In genomic region chr1:246199086-246199485, GRCh38 we compare ENCODE assay signal across 15 cellular contexts.
DNase-seq lines count a peak whose midpoint lies in the region; ATAC-seq and TF ChIP-seq lines count a peak whose summit lies in the region.
"Had no signal": no experiment of that assay in that cellular context is flagged by ENCODE, and none has a peak within 500 bp of the region (broad histone marks: within the 10 kb centered on the region; RNA-seq: fewer than 3 reads in every experiment).

No MANE protein-coding gene starts in this region.

- no peak for TF ChIP-seq RAD21 in Ishikawa (IDR thresholded peaks at IDR 0.05; ENCODE audit: low read depth)

- TF ChIP-seq CTCF in fibroblast of mammary gland (conservative IDR thresholded peaks at IDR 0.05; ENCODE audit: control insufficient read depth, insufficient read depth, low read depth, low read length), result no peak

- ATAC-seq in HG03159 (IDR thresholded peaks at IDR 0.05; ENCODE audit: unreplicated experiment), result no peak
- ATAC-seq in HG03095 (IDR thresholded peaks at IDR 0.05; ENCODE audit: unreplicated experiment), result no peak
- ATAC-seq: activated CD4-positive, CD25-positive, alpha-beta regulatory T cell treated with anti-CD3 and anti-CD28 coated beads, Interleukin-2, amount 50 U/mL, for 24 hours; T-cell had no signal

- no peak overlapping the region for H3K4me3 ChIP-seq in fibroblast of mammary gland (ENCODE audit: control insufficient read depth, low read depth, low read length)
- H3K4me3 ChIP-seq: Peyer's patch, stomach had no signal

- intact Hi-C loops in posterior vena cava (cut with DNase I), result no loop called here

- no peak for TF ChIP-seq EP300 in Ishikawa (IDR thresholded peaks at IDR 0.05; ENCODE audit: borderline replicate concordance)

- DNase-seq in AG08395 (ENCODE audit: low spot score) (peak; percentile 33), NCI-H345 treated with DMSO at 0.1 percent for 48 hours (lab: John Stamatoyannopoulos, UW; ENCODE audit: unreplicated experiment) (peak; percentile 45), fibroblast of mammary gland (ENCODE audit: low read depth) (peak; percentile 20), NCI-H2029 (lab: John Stamatoyannopoulos, UW) (no peak), posterior vena cava (ENCODE audit: low spot score) (no peak)
- DNase-seq: activated naive CD4-positive, alpha-beta T cell treated with anti-CD3 and anti-CD28 coated beads, Interleukin-2, amount 50 U/mL, for 16 hours; Calu3; NCI-H2227 treated with DMSO at 0.1 percent for 48 hours; Peyer's patch; stomach; T-cell had no signal

TF ChIP-seq in Ishikawa, 13 proteins besides CTCF, POLR2A, EP300 and RAD21:
- TF ChIP-seq USF1 (IDR thresholded peaks at IDR 0.05), result peak; percentile 67
- TF ChIP-seq YY1 (IDR thresholded peaks at IDR 0.05; ENCODE audit: low read depth), result no peak

Comparison
In these comparisons a context has a peak if more than half of its experiments do, and no peak if none do; other contexts are left out.
1. DNase-seq: peak in AG08395 (single experiment), NCI-H345 treated with DMSO at 0.1 percent for 48 hours (single experiment) and fibroblast of mammary gland (single experiment); none in NCI-H2029 (single experiment) and posterior vena cava (single experiment).